Comparison of ENCODE assay signal across 8 cellular contexts in the genomic region with DNA sequence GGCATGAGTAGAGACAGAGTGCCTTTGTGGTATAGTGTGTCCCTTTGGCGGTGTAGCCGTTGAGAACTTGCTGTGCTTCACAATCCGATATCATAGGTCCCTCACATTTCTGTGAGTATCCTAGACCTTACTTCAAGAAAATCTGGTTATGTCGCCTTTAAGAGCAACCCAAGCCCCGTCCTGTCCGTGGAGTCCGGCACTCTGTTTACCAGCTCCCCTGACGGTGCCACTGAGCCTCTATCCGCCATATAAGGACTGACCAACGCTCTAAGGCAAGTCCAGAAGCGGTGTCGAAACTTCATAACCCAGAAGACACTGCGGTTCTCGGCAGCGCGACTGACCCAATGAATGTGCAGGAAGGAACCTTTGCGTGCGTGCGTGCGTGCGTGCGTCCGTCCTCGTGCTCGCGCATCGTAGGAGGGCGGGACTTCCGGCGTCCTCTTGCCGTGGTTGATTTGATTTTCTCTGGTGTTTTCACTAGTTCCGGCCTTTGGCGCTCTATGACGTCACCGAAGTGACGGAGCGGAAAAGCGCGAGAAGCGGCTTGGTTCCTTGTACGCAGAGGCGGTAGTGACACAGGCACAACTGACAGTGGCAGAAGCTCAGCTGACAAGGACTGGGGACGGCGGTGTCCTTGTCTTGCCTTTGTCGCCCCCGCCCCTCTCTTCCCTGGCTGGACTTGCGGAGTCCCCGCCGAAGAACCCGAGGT. TPM values are rescaled to one million over a fixed set of nuclear protein-coding genes. Genes with fewer than 3 reads are reported as not detected.
DNase-seq lines count a peak whose midpoint lies in the region; ATAC-seq, FAIRE-seq and TF ChIP-seq lines count a peak whose summit lies in the region.

A gene (plus strand): TSS at position 555 of the 709 bp plus-strand sequence. CDS start 1,283 bp downstream, outside the sequence.
A gene (plus strand): TSS at position 555 of the 709 bp plus-strand sequence. CDS start 5,005 bp downstream, outside the sequence.

- peak within 1 kb of the TSS; percentile 88 for H3K9ac ChIP-seq in HepG2 (ENCODE audit: insufficient read depth, low read depth, low read length)

- no peaks in the 10 kb centered on the region for H3K27me3 Mint-ChIP-seq in CD4-positive, CD25-positive, alpha-beta regulatory T cell
- no peaks in the 10 kb centered on the region for H3K27me3 Mint-ChIP-seq in activated CD4-positive, alpha-beta memory T cell treated with anti-CD3 and anti-CD28 coated beads for 36 hours

- no peaks in the 10 kb centered on the region; the same call in 1 of the 2 replicates for H4K20me1 ChIP-seq in HepG2 (ENCODE audit: insufficient read depth, low read length)

- H3K36me3 Mint-ChIP-seq in CD4-positive, CD25-positive, alpha-beta regulatory T cell, result peaks cover 26% of the 10 kb centered on the region
- peaks cover 43% of the 10 kb centered on the region for H3K36me3 Mint-ChIP-seq in activated CD4-positive, alpha-beta memory T cell treated with anti-CD3 and anti-CD28 coated beads for 36 hours

- peak within 1 kb of the TSS; percentile 98 to 99 (median 98) for H3K27ac Mint-ChIP-seq in CD4-positive, CD25-positive, alpha-beta regulatory T cell
- peak within 1 kb of the TSS; percentile 92 for H3K27ac Mint-ChIP-seq in activated CD4-positive, alpha-beta memory T cell treated with anti-CD3 and anti-CD28 coated beads for 36 hours

- TF ChIP-seq RAD21 in HepG2 (CRISPR knock-in tag; IDR thresholded peaks at IDR 0.05), result no peak

- TF ChIP-seq POLR2A in HepG2 (IDR thresholded peaks at IDR 0.05; ENCODE audit: insufficient read depth in 1 of 2, low read depth in 2 of 2, low read length in 2 of 2), result peak; percentile 81 to 94

- in situ Hi-C loops in HepG2 (cut with HindIII; ENCODE audit: extremely low pct_ligation_motif_present, low pct_unique_long_range_greater_than_20kb), result no loop called here

- H3K9me3 ChIP-seq in CD4-positive, CD25-positive, alpha-beta regulatory T cell (ENCODE audit: control insufficient read depth in 2 of 2, low read length in 2 of 2), result peaks cover 33 to 36% of the 10 kb centered on the region in 2 experiments
- no peaks in the 10 kb centered on the region for H3K9me3 ChIP-seq in HepG2 (ENCODE audit: low read length)

- 7% methylated on average over 19 of the region's 50 CpGs for WGBS in HepG2 (ENCODE audit: low lambda C conversion rate)

- peak within 1 kb of the TSS; percentile 92 for H2AFZ ChIP-seq in HepG2 (ENCODE audit: low read length)

- peaks cover 7% of the 10 kb centered on the region for H3K4me1 ChIP-seq in CD4-positive, CD25-positive, alpha-beta regulatory T cell (ENCODE audit: control insufficient read depth, insufficient read depth, low read length, poor library complexity, severe bottlenecking)
- peaks cover 13% of the 10 kb centered on the region; the same call in 1 of the 2 replicates for H3K4me1 ChIP-seq in HepG2 (ENCODE audit: insufficient read depth, low read length)

- H3K79me2 ChIP-seq in HepG2 (ENCODE audit: insufficient read depth, low read length), result peaks cover 8% of the 10 kb centered on the region

- H3K4me2 ChIP-seq in HepG2 (ENCODE audit: low read depth, low read length), result peak within 1 kb of the TSS; percentile 80

- peak within 1 kb of the TSS; percentile 94 for H3K27ac ChIP-seq in CD4-positive, CD25-positive, alpha-beta regulatory T cell (ENCODE audit: insufficient read depth, low read length, poor library complexity, severe bottlenecking)
- peak within 1 kb of the TSS; percentile 82 for H3K27ac ChIP-seq in HepG2 (ENCODE audit: extremely low read length, insufficient read depth, low read length)

- TF ChIP-seq EP300 in HepG2 (IDR thresholded peaks at IDR 0.05; ENCODE audit: low read depth in 2 of 2, low read length in 2 of 2) (no peak), HepG2 (CRISPR knock-in tag; IDR thresholded peaks at IDR 0.05; ENCODE audit: borderline replicate concordance) (no peak)

- peak; percentile 100 for FAIRE-seq in HepG2 (lab: Jason Lieb, UNC)

- peaks cover 0 to 52% (median 20%) of the 10 kb centered on the region in 7 donors for H3K9me3 Mint-ChIP-seq in CD4-positive, CD25-positive, alpha-beta regulatory T cell
- peaks cover 53% of the 10 kb centered on the region for H3K9me3 Mint-ChIP-seq in activated CD4-positive, alpha-beta memory T cell treated with anti-CD3 and anti-CD28 coated beads for 36 hours

- H3K27me3 ChIP-seq in CD4-positive, CD25-positive, alpha-beta regulatory T cell (ENCODE audit: control insufficient read depth, insufficient read depth, low read length), result no peaks in the 10 kb centered on the region
- no peaks in the 10 kb centered on the region for H3K27me3 ChIP-seq in HepG2 (ENCODE audit: control insufficient read depth in 1 of 2, insufficient read depth in 2 of 2, low read length in 2 of 2)

- DNase-seq in CD4-positive, CD25-positive, alpha-beta regulatory T cell, result peak; percentile 94 to 99 (median 98)
- DNase-seq in NCI-H82 (lab: John Stamatoyannopoulos, UW), result peak; percentile 99
- peak; percentile 99 for DNase-seq in activated CD4-positive, alpha-beta memory T cell treated with anti-CD3 and anti-CD28 coated beads for 36 hours
- DNase-seq in dermis microvascular lymphatic vessel endothelial cell (ENCODE audit: low read depth in 2 of 2), result peak; percentile 99 to 100
- DNase-seq in HepG2 (ENCODE audit: low spot score), result peak; percentile 99
- DNase-seq in stimulated activated CD4-positive, alpha-beta T cell treated with anti-CD3 and anti-CD28 coated beads, Interleukin-2, amount 100 ng/mL, for 48 hours, result peak; percentile 93 to 94

- no TSS peak for BruUV-seq in HepG2 (replicated peaks; lab: Mats Ljungman, UMichigan)

- TF ChIP-seq CTCF in HepG2 (CRISPR knock-in tag; IDR thresholded peaks at IDR 0.05), result 0 out of 2 replicates have a peak, but pooled peaks have one; percentile 15

- peaks cover 13 to 22% (median 17%) of the 10 kb centered on the region in 4 donors for H3K4me1 Mint-ChIP-seq in CD4-positive, CD25-positive, alpha-beta regulatory T cell
- peaks cover 14% of the 10 kb centered on the region for H3K4me1 Mint-ChIP-seq in activated CD4-positive, alpha-beta memory T cell treated with anti-CD3 and anti-CD28 coated beads for 36 hours (ENCODE audit: low read depth)

- H3K4me3 ChIP-seq in CD4-positive, CD25-positive, alpha-beta regulatory T cell (ENCODE audit: low read depth, low read length), result peak within 1 kb of the TSS; percentile 80
- H3K4me3 ChIP-seq in HepG2 (replicated peaks in 1 of 3; ENCODE audit: insufficient read depth in 1 of 3, low read depth in 2 of 3, low read length in 3 of 3), result peak within 1 kb of the TSS; percentile 75 to 85 (median 77)

- ATAC-seq in CD4-positive, CD25-positive, alpha-beta regulatory T cell (ENCODE audit: low read depth in 2 of 2), result peak; percentile 93 to 94
- ATAC-seq in GM19438 (IDR thresholded peaks at IDR 0.05; ENCODE audit: low read depth, unreplicated experiment) (peak; percentile 92), HG03571 (IDR thresholded peaks at IDR 0.05; ENCODE audit: unreplicated experiment) (peak; percentile 90), HepG2 (peak; percentile 99)

- peaks cover 1% of the 10 kb centered on the region for H3K36me3 ChIP-seq in CD4-positive, CD25-positive, alpha-beta regulatory T cell (ENCODE audit: control insufficient read depth, insufficient read depth, low read length)
- peaks cover 0 to 9% of the 10 kb centered on the region in 2 experiments; a peak in 2 of 5 replicates for H3K36me3 ChIP-seq in HepG2 (replicated peaks in 1 of 2; ENCODE audit: control insufficient read depth in 1 of 2, insufficient read depth in 2 of 2, low read length in 2 of 2)

- intact Hi-C loops in activated CD4-positive, alpha-beta memory T cell treated with anti-CD3 and anti-CD28 coated beads for 36 hours (cut with micrococcal nuclease), result loop anchor here (1.0 kb wide), 4 partner anchors 12 to 83 kb away; a partner anchor contains a TSS
- intact Hi-C loops in HepG2 (cut with micrococcal nuclease; ENCODE audit: unreplicated experiment), result loop anchor here (1.0 to 5.0 kb wide), 5 partner anchors 26 to 252 kb away; a partner anchor contains a TSS

- H3K4me3 Mint-ChIP-seq in CD4-positive, CD25-positive, alpha-beta regulatory T cell, result peak within 1 kb of the TSS; percentile 93 to 97 (median 96)
- H3K4me3 Mint-ChIP-seq in activated CD4-positive, alpha-beta memory T cell treated with anti-CD3 and anti-CD28 coated beads for 36 hours, result peak within 1 kb of the TSS; percentile 85

- POLR2A ChIA-PET in activated CD4-positive, alpha-beta memory T cell treated with anti-CD3 and anti-CD28 coated beads for 36 hours (lab: Charles Lee), result interaction anchor here (1.7 kb wide), 1 partner anchor 12 kb away, joined by 7 read pairs; a partner anchor contains a TSS
- POLR2A ChIA-PET in HepG2 (lab: Yijun Ruan, JAX), result interaction anchor here (0.8 to 1.8 kb wide), 5 partner anchors 12 to 87 kb away, joined by 3 to 21 read pairs (median 4); a partner anchor contains a TSS

- CTCF ChIA-PET in activated CD4-positive, alpha-beta memory T cell treated with anti-CD3 and anti-CD28 coated beads for 36 hours (lab: Charles Lee), result no interaction called here
- CTCF ChIA-PET in HepG2 (lab: Yijun Ruan, JAX; ENCODE audit: low intra/inter-chr PET ratio, low total read pairs), result no interaction called here

RNA-seq across cellular contexts. Expression of the first gene that starts in this region (rescaled TPM):
- total RNA-seq in CD4-positive, CD25-positive, alpha-beta regulatory T cell, result 11.4 TPM
- polyA plus RNA-seq in CD4-positive, CD25-positive, alpha-beta regulatory T cell, result 10 to 100 TPM; 23.0 to 28.6 (median 25.3) TPM
- total RNA-seq in activated CD4-positive, alpha-beta memory T cell treated with anti-CD3 and anti-CD28 coated beads for 36 hours, result 1 to 10 TPM; 3.3 to 3.9 TPM
- total RNA-seq in dermis microvascular lymphatic vessel endothelial cell (8.0 and 11.1 TPM in 2 replicates), HepG2 (2016; rRNA removed; fragmentation: Illumina TruSeq; extraction: Trizol) (13.3 and 20.5 TPM in 2 replicates)
- 6.0 and 7.5 TPM in 2 replicates for total RNA-seq in HepG2 (2016; cell fraction: cytosol; rRNA removed; fragmentation: Illumina TruSeq; extraction: Trizol; ENCODE audit: low read depth)
- total RNA-seq in HepG2 (2016; cell fraction: insoluble cytoplasmic fraction; rRNA removed; fragmentation: Illumina TruSeq; extraction: Trizol), result 14.1 and 20.3 TPM in 2 replicates
- total RNA-seq in HepG2 (2016; cell fraction: membrane; rRNA removed; fragmentation: Illumina TruSeq; extraction: Trizol), result 5.7 and 5.9 TPM in 2 replicates
- total RNA-seq in HepG2 (2016; cell fraction: nucleus; rRNA removed; fragmentation: Illumina TruSeq; extraction: Trizol), result 7.0 and 7.7 TPM in 2 replicates
- polyA plus RNA-seq in HepG2 (2011; rRNA removed), result 16.8 and 17.7 TPM in 2 replicates
- polyA plus RNA-seq in HepG2 (2011; cell fraction: cytosol; rRNA removed), result 19.8 and 24.4 TPM in 2 replicates
- polyA plus RNA-seq in HepG2 (2011; cell fraction: nucleus; rRNA removed), result 3.5 and 5.8 TPM in 2 replicates
- polyA plus RNA-seq in HepG2 (2012), result 12.0 and 12.7 TPM in 2 replicates
- polyA plus RNA-seq in HepG2 (2016; cell fraction: cytosol; fragmentation: Illumina TruSeq; extraction: Trizol; ENCODE audit: low read depth), result 3.7 and 5.0 TPM in 2 replicates
- 20.2 and 24.5 TPM in 2 replicates for polyA plus RNA-seq in HepG2 (2016; cell fraction: insoluble cytoplasmic fraction; fragmentation: Illumina TruSeq; extraction: Trizol; ENCODE audit: low read depth)
- 2.9 TPM in 2 replicates for polyA plus RNA-seq in HepG2 (2016; cell fraction: membrane; fragmentation: Illumina TruSeq; extraction: Trizol; ENCODE audit: low read depth)
- 10.9 and 11.1 TPM in 2 replicates for polyA plus RNA-seq in HepG2 (2016; cell fraction: nucleus; fragmentation: Illumina TruSeq; extraction: Trizol; ENCODE audit: insufficient read depth, low read depth)
- 6.7 and 11.3 TPM in 2 replicates for polyA minus RNA-seq in HepG2 (2011; rRNA and poly(A)+ RNA removed; ENCODE audit: low replicate concordance)
- polyA minus RNA-seq in HepG2 (2011; cell fraction: cytosol; rRNA and poly(A)+ RNA removed), result 1.8 and 6.1 TPM in 2 replicates
- polyA minus RNA-seq in HepG2 (2011; cell fraction: nucleus; rRNA and poly(A)+ RNA removed), result 3.6 and 6.2 TPM in 2 replicates

RNA-seq across cellular contexts. Expression of the second gene that starts in this region (rescaled TPM):
- total RNA-seq in CD4-positive, CD25-positive, alpha-beta regulatory T cell, result 2.1 TPM
- polyA plus RNA-seq in CD4-positive, CD25-positive, alpha-beta regulatory T cell, result 1 to 10 TPM in 2 of 4 donors, under 1 TPM in 1, not detected in 1; 0.77 to 1.9 (median 1.5) TPM
- 1 to 10 TPM; 1.0 to 1.4 TPM for total RNA-seq in activated CD4-positive, alpha-beta memory T cell treated with anti-CD3 and anti-CD28 coated beads for 36 hours
- total RNA-seq in dermis microvascular lymphatic vessel endothelial cell (2.3 and 3.0 TPM in 2 replicates), HepG2 (2016; rRNA removed; fragmentation: Illumina TruSeq; extraction: Trizol) (2.1 and 2.6 TPM in 2 replicates)
- 0.40 and 0.44 TPM in 2 replicates for total RNA-seq in HepG2 (2016; cell fraction: cytosol; rRNA removed; fragmentation: Illumina TruSeq; extraction: Trizol; ENCODE audit: low read depth)
- total RNA-seq in HepG2 (2016; cell fraction: insoluble cytoplasmic fraction; rRNA removed; fragmentation: Illumina TruSeq; extraction: Trizol), result 2.2 and 2.6 TPM in 2 replicates
- total RNA-seq in HepG2 (2016; cell fraction: membrane; rRNA removed; fragmentation: Illumina TruSeq; extraction: Trizol), result 1.0 TPM in 2 replicates
- total RNA-seq in HepG2 (2016; cell fraction: nucleus; rRNA removed; fragmentation: Illumina TruSeq; extraction: Trizol), result 3.1 and 4.6 TPM in 2 replicates
- polyA plus RNA-seq in HepG2 (2011; rRNA removed), result 2.0 and 2.2 TPM in 2 replicates
- 0.71 and 1.3 TPM in 2 replicates for polyA plus RNA-seq in HepG2 (2011; cell fraction: cytosol; rRNA removed)
- 3.0 and 5.3 TPM in 2 replicates for polyA plus RNA-seq in HepG2 (2011; cell fraction: nucleus; rRNA removed)
- 2.5 TPM in 2 replicates for polyA plus RNA-seq in HepG2 (2012)
- 0.24 and 0.31 TPM in 2 replicates for polyA plus RNA-seq in HepG2 (2016; cell fraction: cytosol; fragmentation: Illumina TruSeq; extraction: Trizol; ENCODE audit: low read depth)
- 1.3 and 1.4 TPM in 2 replicates for polyA plus RNA-seq in HepG2 (2016; cell fraction: insoluble cytoplasmic fraction; fragmentation: Illumina TruSeq; extraction: Trizol; ENCODE audit: low read depth)
- polyA plus RNA-seq in HepG2 (2016; cell fraction: membrane; fragmentation: Illumina TruSeq; extraction: Trizol; ENCODE audit: low read depth), result 0.37 and 0.50 TPM in 2 replicates
- 4.6 and 5.6 TPM in 2 replicates for polyA plus RNA-seq in HepG2 (2016; cell fraction: nucleus; fragmentation: Illumina TruSeq; extraction: Trizol; ENCODE audit: insufficient read depth, low read depth)
- 4.5 and 5.7 TPM in 2 replicates for polyA minus RNA-seq in HepG2 (2011; rRNA and poly(A)+ RNA removed; ENCODE audit: low replicate concordance)
- 2.1 and 2.2 TPM in 2 replicates for polyA minus RNA-seq in HepG2 (2011; cell fraction: cytosol; rRNA and poly(A)+ RNA removed)
- 4.8 and 6.3 TPM in 2 replicates for polyA minus RNA-seq in HepG2 (2011; cell fraction: nucleus; rRNA and poly(A)+ RNA removed)

Comparison
In these comparisons a context has a peak if more than half of its experiments do, and no peak if none do; other contexts are left out.
1. Peak in every context shown above with its lines: DNase-seq, ATAC-seq, H3K4me3 ChIP-seq and H3K27ac ChIP-seq.